21 cellular contexts compared by ENCODE assay signal in genomic region chr7:69129524-69129923, GRCh38.
"Had no signal": no experiment of that assay in that cellular context is flagged by ENCODE, and none has a peak within 500 bp of the region (broad histone marks: within the 10 kb centered on the region; RNA-seq: fewer than 3 reads in every experiment).

No MANE protein-coding gene starts in this region.

- H3K4me3 Mint-ChIP-seq: naive B cell, nephron progenitor cell had no signal

- H3K27ac ChIP-seq: coronary artery, heart left ventricle, skin epidermis, stomach, thoracic aorta, transverse colon had no signal

- H3K27ac Mint-ChIP-seq: nephron progenitor cell had no signal

- H3K36me3 ChIP-seq: heart left ventricle, stomach, thoracic aorta, transverse colon had no signal

- H3K9me3 ChIP-seq: heart left ventricle, thoracic aorta, transverse colon had no signal

- H3K4me3 ChIP-seq: coronary artery, heart left ventricle, lung, skin epidermis, stomach, thoracic aorta, transverse colon had no signal

- H3K9me3 Mint-ChIP-seq: naive B cell had no signal

- DNase-seq: effector CD4-positive, alpha-beta T cell; foreskin melanocyte; heart left ventricle; hippocampal formation; left colon; left ventricle myocardium superior; mesenchymal stem cell; naive B cell; nephron progenitor cell; posterior cingulate gyrus; stimulated activated CD4-positive, alpha-beta T cell treated with anti-CD3 and anti-CD28 coated beads, Interleukin-2, amount 100 ng/mL, for 24 hours; stimulated activated CD4-positive, alpha-beta T cell treated with anti-CD3 and anti-CD28 coated beads, Interleukin-4, amount 100 ng/mL, for 4 hours; stimulated activated naive CD4-positive, alpha-beta T cell; stomach; substantia nigra; transverse colon had no signal

- H3K27me3 ChIP-seq: transverse colon had no signal

- ATAC-seq: heart left ventricle, left colon, left ventricle myocardium superior, sciatic nerve had no signal

- H3K4me1 ChIP-seq: heart left ventricle, transverse colon had no signal
